In genomic region chr3:81764665-81765064, GRCh38 we compare ENCODE assay signal across 23 cellular contexts. TPM values are rescaled to one million over a fixed set of nuclear protein-coding genes. Genes with fewer than 3 reads are reported as not detected.
DNase-seq lines count a peak whose midpoint lies in the region; ATAC-seq and TF ChIP-seq lines count a peak whose summit lies in the region.
"Had no signal": no experiment of that assay in that cellular context is flagged by ENCODE, and none has a peak within 500 bp of the region (broad histone marks: within the 10 kb centered on the region; RNA-seq: fewer than 3 reads in every experiment).

No MANE protein-coding gene starts in this region.

- H3K4me1 ChIP-seq in adipocyte (ENCODE audit: control insufficient read depth, insufficient read depth, low read length) (peaks cover 35% of the 10 kb centered on the region), gastrocnemius medialis (peaks cover 26 to 39% of the 10 kb centered on the region in 2 donors)

- in situ Hi-C loops in gastrocnemius medialis (cut with MboI; ENCODE audit: low sequenced_read_pairs in 4 of 4), result no loop called here

- H3K9ac ChIP-seq in adipocyte (ENCODE audit: low read length), result no peak overlapping the region

- intact Hi-C loops in gastrocnemius medialis (cut with DNase I; ENCODE audit: low total_unique reads), result no loop called here

- peak; percentile 14 for DNase-seq in SIG-M5 treated with dmso at 0.1 percent for 504 hours (lab: John Stamatoyannopoulos, UW; ENCODE audit: unreplicated experiment)
- DNase-seq in SIG-M5 (lab: John Stamatoyannopoulos, UW), result no peak
- peak; percentile 61 for DNase-seq in adipocyte (ENCODE audit: low read depth)
- peak; percentile 44 for DNase-seq in fibroblast of peridontal ligament (ENCODE audit: extremely low read depth)
- peak in 1 of 2 donors; percentile 75 for DNase-seq in gastrocnemius medialis
- no peak for DNase-seq in Kasumi-1 (lab: John Stamatoyannopoulos, UW)
- DNase-seq: activated CD4-positive, alpha-beta T cell treated with anti-CD3 and anti-CD28 coated beads for 48 hours; activated CD8-positive, alpha-beta memory T cell treated with anti-CD3 and anti-CD28 coated beads, Interleukin-2, amount 10 ng/mL, durations not matched to agents 7 days and 5 days; activated naive CD4-positive, alpha-beta T cell treated with anti-CD3 and anti-CD28 coated beads, Interleukin-2, amount 10 ng/mL, durations not matched to agents 7 days and 5 days; amygdala; foreskin keratinocyte; left colon; naive thymus-derived CD4-positive, alpha-beta T cell; NCI-H1436 treated with DMSO at 0.1 percent for 48 hours; NCI-H510A treated with DMSO at 0.1 percent for 48 hours; NK-92 treated with Interleukin-12 subunit alpha and Interleukin-12 subunit beta, amount 100 ng/mL, for 24 hours; Peyer's patch; stimulated activated CD4-positive, alpha-beta T cell treated with anti-CD3 and anti-CD28 coated beads, Interleukin-4, amount 100 ng/mL, for 4 hours; stimulated activated naive CD4-positive, alpha-beta T cell had no signal

- ATAC-seq in gastrocnemius medialis (peak; percentile 33 to 47), HG03139 (IDR thresholded peaks at IDR 0.05; ENCODE audit: unreplicated experiment) (no peak), GM18867 (IDR thresholded peaks at IDR 0.05; ENCODE audit: unreplicated experiment) (no peak)
- ATAC-seq: activated CD8-positive, alpha-beta memory T cell treated with anti-CD3 and anti-CD28 coated beads, Interleukin-2, amount 10 ng/mL, durations not matched to agents 7 days and 5 days; foreskin keratinocyte; HCT116; left colon; naive thymus-derived CD4-positive, alpha-beta T cell had no signal

- peak overlapping the region; percentile 91 to 98 (median 98) for H3K27ac ChIP-seq in gastrocnemius medialis
- H3K27ac ChIP-seq: cardiac muscle cell, foreskin keratinocyte, Peyer's patch had no signal

- no peaks in the 10 kb centered on the region for H3K36me3 ChIP-seq in adipocyte (ENCODE audit: control insufficient read depth, insufficient read depth, low read length, severe bottlenecking)
- H3K36me3 ChIP-seq in gastrocnemius medialis, result no peaks in the 10 kb centered on the region
- H3K36me3 ChIP-seq: cardiac muscle cell, Peyer's patch had no signal

- no peak overlapping the region for H3K4me3 ChIP-seq in adipocyte (ENCODE audit: low read length)
- no peak overlapping the region for H3K4me3 ChIP-seq in gastrocnemius medialis
- H3K4me3 ChIP-seq: cardiac muscle cell, Peyer's patch had no signal

- no peak for TF ChIP-seq CTCF in gastrocnemius medialis (IDR thresholded peaks at IDR 0.05 in 4 of 5, conservative IDR thresholded peaks at IDR 0.05 in 1 of 5)

- no peaks in the 10 kb centered on the region for H3K9me3 ChIP-seq in adipocyte (ENCODE audit: control insufficient read depth, low read length)
- no peaks in the 10 kb centered on the region for H3K9me3 ChIP-seq in gastrocnemius medialis
- H3K9me3 ChIP-seq: Peyer's patch had no signal

- no peaks in the 10 kb centered on the region for H3K27me3 ChIP-seq in adipocyte (replicated peaks; ENCODE audit: control insufficient read depth, insufficient read depth, low read length)
- H3K27me3 ChIP-seq in gastrocnemius medialis, result no peaks in the 10 kb centered on the region
- H3K27me3 ChIP-seq: cardiac muscle cell, foreskin keratinocyte, Peyer's patch had no signal

- peak in 1 of 2 donors; percentile 23 for TF ChIP-seq POLR2A in gastrocnemius medialis (IDR thresholded peaks at IDR 0.05)

RNA-seq across cellular contexts. Expression of gene GBE1, which starts 3.2 kb away (rescaled TPM):
- total RNA-seq in gastrocnemius medialis, result 100 to 1,000 TPM; 127 to 319 (median 239) TPM

Comparison
In these comparisons a context has a peak if more than half of its experiments do, and no peak if none do; other contexts are left out.
1. DNase-seq: peak in SIG-M5 treated with dmso at 0.1 percent for 504 hours (single experiment), adipocyte (single experiment) and fibroblast of peridontal ligament (single experiment); none in SIG-M5 (single experiment) and Kasumi-1 (0 of 2).
2. ATAC-seq: peak in gastrocnemius medialis (2 of 2); none in HG03139 (single experiment) and GM18867 (single experiment).